13 cellular contexts compared by ENCODE assay signal in the genomic region with DNA sequence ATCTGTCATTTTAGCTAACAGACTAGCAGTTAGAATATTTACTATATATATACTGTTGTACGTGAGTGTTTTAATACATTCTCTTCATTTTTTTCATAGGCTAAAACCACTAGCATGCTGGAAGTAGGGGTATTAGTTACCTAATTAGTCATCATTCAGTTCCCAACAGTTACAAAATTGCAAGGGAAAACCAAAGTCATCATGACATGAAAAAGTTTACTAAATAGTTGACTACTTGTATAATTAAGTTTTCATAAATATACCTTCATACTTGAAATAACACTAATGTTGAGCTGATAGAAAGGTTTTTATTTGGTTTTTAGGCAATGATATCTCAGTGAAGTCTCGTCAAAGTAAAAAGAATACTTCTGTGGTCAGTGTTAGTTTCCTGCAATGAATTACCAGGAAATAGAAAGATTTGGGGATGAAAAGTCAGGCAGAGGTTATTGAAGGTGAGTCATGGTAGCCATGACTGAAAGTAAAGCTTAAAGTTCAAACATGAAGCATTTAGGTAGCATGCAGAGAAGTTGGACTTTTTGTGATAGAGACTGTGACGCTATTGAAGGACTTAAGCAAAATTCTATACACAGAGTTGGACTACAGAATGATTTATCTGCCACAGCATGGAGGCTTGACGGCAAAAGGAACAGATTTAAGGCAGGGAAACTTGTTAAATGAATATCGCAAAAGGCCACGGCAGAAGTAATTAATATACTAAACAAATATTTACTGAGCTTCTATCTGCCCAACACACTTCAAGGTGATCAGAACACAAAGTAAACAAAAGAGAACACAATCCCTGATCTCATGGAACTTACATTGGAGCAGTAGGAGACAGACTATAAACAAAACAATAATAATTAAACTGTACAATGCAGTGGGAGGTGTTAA.
DNase-seq lines count a peak whose midpoint lies in the region; TF ChIP-seq lines count a peak whose summit lies in the region.
"Had no signal": no experiment of that assay in that cellular context is flagged by ENCODE, and none has a peak within 500 bp of the region (broad histone marks: within the 10 kb centered on the region; RNA-seq: fewer than 3 reads in every experiment).

No MANE protein-coding gene starts in this region.

- no peaks in the 10 kb centered on the region for H3K36me3 Mint-ChIP-seq in type B pancreatic cell
- H3K36me3 Mint-ChIP-seq in activated T-cell treated with anti-CD3 and anti-CD28 coated beads, Interleukin-2, amount 50 U/mL, for 24 hours (ENCODE audit: low read depth): no peaks in the 10 kb centered on the region
- H3K36me3 Mint-ChIP-seq: CD8-positive, alpha-beta T cell had no signal

- no peaks in the 10 kb centered on the region for H3K36me3 ChIP-seq in fibroblast of lung (ENCODE audit: control insufficient read depth, insufficient read depth, low read length)
- H3K36me3 ChIP-seq: WERI-Rb-1 had no signal

- no peaks in the 10 kb centered on the region for H3K27me3 ChIP-seq in fibroblast of lung (ENCODE audit: control insufficient read depth, insufficient read depth, low read length)

- no peaks in the 10 kb centered on the region for H3K79me2 ChIP-seq in fibroblast of lung (ENCODE audit: control insufficient read depth, insufficient read depth, low read length)

- H3K4me1 Mint-ChIP-seq in type B pancreatic cell (ENCODE audit: unreplicated experiment): peaks cover 32% of the 10 kb centered on the region
- no peaks in the 10 kb centered on the region for H3K4me1 Mint-ChIP-seq in activated T-cell treated with anti-CD3 and anti-CD28 coated beads, Interleukin-2, amount 50 U/mL, for 24 hours (ENCODE audit: low read depth)

- no peaks in the 10 kb centered on the region for H3K27me3 Mint-ChIP-seq in type B pancreatic cell
- no peaks in the 10 kb centered on the region for H3K27me3 Mint-ChIP-seq in activated T-cell treated with anti-CD3 and anti-CD28 coated beads, Interleukin-2, amount 50 U/mL, for 24 hours

- no peak overlapping the region for H3K4me3 ChIP-seq in fibroblast of lung (replicated peaks in 1 of 4; ENCODE audit: control extremely low read depth in 1 of 4, insufficient read depth in 1 of 4, low read depth in 3 of 4, low read length in 4 of 4)
- H3K4me3 ChIP-seq: skin epidermis had no signal

- H3K27ac ChIP-seq in fibroblast of lung (ENCODE audit: insufficient read depth, low read length): no peak overlapping the region
- H3K27ac ChIP-seq: skin epidermis, WERI-Rb-1 had no signal

- H3K4me3 Mint-ChIP-seq in type B pancreatic cell: peak overlapping the region; percentile 13
- no peak overlapping the region for H3K4me3 Mint-ChIP-seq in activated T-cell treated with anti-CD3 and anti-CD28 coated beads, Interleukin-2, amount 50 U/mL, for 24 hours
- H3K4me3 Mint-ChIP-seq: CD8-positive, alpha-beta T cell; nephron progenitor cell had no signal

- no peaks in the 10 kb centered on the region for H3K9me3 Mint-ChIP-seq in type B pancreatic cell
- peaks cover 17% of the 10 kb centered on the region for H3K9me3 Mint-ChIP-seq in activated T-cell treated with anti-CD3 and anti-CD28 coated beads, Interleukin-2, amount 50 U/mL, for 24 hours

- H3K4me2 ChIP-seq in fibroblast of lung (ENCODE audit: extremely low read depth, insufficient read depth, low read length): no peak overlapping the region

- H3K4me1 ChIP-seq in fibroblast of lung (ENCODE audit: control insufficient read depth, extremely low read depth, insufficient read depth, low read length): no peaks in the 10 kb centered on the region

- peak overlapping the region; percentile 59 for H3K27ac Mint-ChIP-seq in type B pancreatic cell
- no peak overlapping the region for H3K27ac Mint-ChIP-seq in activated T-cell treated with anti-CD3 and anti-CD28 coated beads, Interleukin-2, amount 50 U/mL, for 24 hours
- H3K27ac Mint-ChIP-seq: CD8-positive, alpha-beta T cell; nephron progenitor cell had no signal

- H2AFZ ChIP-seq in fibroblast of lung (ENCODE audit: low read length): no peak overlapping the region

- TF ChIP-seq CTCF in fibroblast of lung (conservative IDR thresholded peaks at IDR 0.05 in 1 of 2, IDR thresholded peaks at IDR 0.05 in 1 of 2; ENCODE audit: low read depth in 1 of 2, low read length in 2 of 2) (no peak), type B pancreatic cell (conservative IDR thresholded peaks at IDR 0.05) (no peak)

- DNase-seq in HuH-7.5 (ENCODE audit: low spot score) (peak; percentile 7), NCI-H774 (lab: John Stamatoyannopoulos, UW) (peak; percentile 65), fibroblast of lung (ENCODE audit: low read depth in 2 of 2) (peak; percentile 22 to 51), type B pancreatic cell (ENCODE audit: extremely low spot score, unreplicated experiment) (no peak), midbrain (lab: John Stamatoyannopoulos, UW) (no peak), amygdala (lab: John Stamatoyannopoulos, UW) (no peak)
- DNase-seq in activated T-cell treated with anti-CD3 and anti-CD28 coated beads, Interleukin-2, amount 50 U/mL, for 24 hours: no peak
- DNase-seq: CD8-positive, alpha-beta T cell; effector CD4-positive, alpha-beta T cell; NCI-H524; nephron progenitor cell; WERI-Rb-1 had no signal

- H3K9ac ChIP-seq in fibroblast of lung (ENCODE audit: insufficient read depth, low read length): no peak overlapping the region

- no peaks in the 10 kb centered on the region for H3K9me3 ChIP-seq in fibroblast of lung (ENCODE audit: control insufficient read depth, insufficient read depth, low read depth, low read length)

- H4K20me1 ChIP-seq in fibroblast of lung (ENCODE audit: control insufficient read depth, extremely low read depth, insufficient read depth, low read length): no peaks in the 10 kb centered on the region

Comparison
In these comparisons a context has a peak if more than half of its experiments do, and no peak if none do; other contexts are left out.
1. DNase-seq: peak in HuH-7.5 (single experiment), NCI-H774 (single experiment) and fibroblast of lung (2 of 2); none in type B pancreatic cell (single experiment), midbrain (single experiment), activated T-cell treated with anti-CD3 and anti-CD28 coated beads, Interleukin-2, amount 50 U/mL, for 24 hours (single experiment) and amygdala (0 of 56).